ENCODE assay signal across 1 cellular context in the genomic region with DNA sequence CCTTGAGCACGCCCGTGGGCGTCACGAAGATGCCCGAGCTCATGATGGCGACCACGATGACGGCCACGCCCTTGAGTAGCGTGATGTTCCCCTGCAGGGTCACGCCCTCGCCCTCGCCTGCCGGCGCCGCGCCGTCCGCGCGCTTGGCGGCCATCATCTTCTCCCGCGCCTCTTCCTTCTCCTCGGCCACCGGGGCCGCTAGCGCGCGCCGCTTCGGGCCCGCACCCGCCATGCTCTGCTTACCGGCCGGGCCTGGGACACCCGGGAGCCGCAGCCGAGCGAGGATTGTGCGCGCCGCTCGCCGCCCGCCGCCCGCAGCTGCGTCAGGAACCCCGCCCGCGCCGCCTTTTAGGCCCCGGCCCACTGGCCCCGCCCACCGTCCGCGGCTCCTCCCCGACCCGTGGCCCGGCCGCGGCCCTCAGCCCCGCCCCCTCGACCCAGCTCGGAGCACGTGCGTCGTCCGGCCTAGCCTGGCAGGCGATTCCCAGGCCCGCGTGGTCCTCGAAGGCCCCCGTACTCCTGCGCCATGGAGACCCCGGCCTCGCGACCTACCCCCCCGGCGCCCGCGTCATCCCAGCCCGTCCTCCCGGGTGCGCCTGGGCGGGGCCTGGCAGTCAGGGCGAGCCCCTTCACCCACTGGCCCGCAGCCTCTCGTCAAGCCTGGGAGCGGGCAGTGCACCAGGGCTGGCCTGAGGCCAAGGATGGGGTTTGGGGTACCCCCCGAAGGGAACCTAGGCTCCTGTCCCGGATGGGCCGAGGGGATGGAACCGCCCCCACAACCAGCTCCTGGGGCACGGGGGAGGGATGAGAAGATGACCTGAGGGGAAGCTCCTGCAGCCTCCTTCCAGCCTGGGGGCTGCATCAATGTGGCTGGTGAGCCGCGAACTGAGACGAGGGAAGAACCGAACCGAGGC.
TF ChIP-seq lines count a peak whose summit lies in the region.

No MANE protein-coding gene starts in this region.

TF ChIP-seq in SK-N-SH, 30 proteins besides CTCF, POLR2A, EP300 and RAD21 (continued from another document):
- TF ChIP-seq, protein P1, sequence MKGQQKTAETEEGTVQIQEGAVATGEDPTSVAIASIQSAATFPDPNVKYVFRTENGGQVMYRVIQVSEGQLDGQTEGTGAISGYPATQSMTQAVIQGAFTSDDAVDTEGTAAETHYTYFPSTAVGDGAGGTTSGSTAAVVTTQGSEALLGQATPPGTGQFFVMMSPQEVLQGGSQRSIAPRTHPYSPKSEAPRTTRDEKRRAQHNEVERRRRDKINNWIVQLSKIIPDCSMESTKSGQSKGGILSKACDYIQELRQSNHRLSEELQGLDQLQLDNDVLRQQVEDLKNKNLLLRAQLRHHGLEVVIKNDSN (IDR thresholded peaks at IDR 0.05; ENCODE audit: borderline replicate concordance, low read depth): peak; percentile 63; the same call in 1 of the 2 replicates
- TF ChIP-seq POLR2AphosphoS5 (IDR thresholded peaks at IDR 0.05; ENCODE audit: low read depth, low read length): peak; percentile 84
